1 cellular context compared by ENCODE assay signal in genomic region chr16:12801511-12802042, GRCh38.
TF ChIP-seq lines count a peak whose summit lies in the region.

No MANE protein-coding gene starts in this region.

TF ChIP-seq in HepG2, 621 proteins besides CTCF, POLR2A, EP300 and RAD21 (continued from another document and continues in another):
- TF ChIP-seq ZNF775 (CRISPR knock-in tag; IDR thresholded peaks at IDR 0.05; ENCODE audit: borderline replicate concordance) (peak; percentile 72; the same call in 1 of the 2 replicates), ZNF713 (CRISPR knock-in tag; IDR thresholded peaks at IDR 0.05) (no peak), FOXP4 (CRISPR knock-in tag; IDR thresholded peaks at IDR 0.05) (peak; percentile 47; the same call in 1 of the 2 replicates), PBX2 (CRISPR knock-in tag; IDR thresholded peaks at IDR 0.05) (no peak), HNF1A (IDR thresholded peaks at IDR 0.05; ENCODE audit: low read depth) (no peak), HNF1A (CRISPR knock-in tag; IDR thresholded peaks at IDR 0.05; ENCODE audit: borderline replicate concordance) (no peak), IRF1 (CRISPR knock-in tag; IDR thresholded peaks at IDR 0.05; ENCODE audit: low read depth) (no peak), SYNCRIP (IDR thresholded peaks at IDR 0.05; ENCODE audit: insufficient read depth, low read depth, low read length) (no peak), RFXAP (CRISPR knock-in tag; IDR thresholded peaks at IDR 0.05; ENCODE audit: borderline replicate concordance) (no peak), POLR2AphosphoS5 (IDR thresholded peaks at IDR 0.05; ENCODE audit: low read depth, low read length) (no peak), TERF1 (CRISPR knock-in tag; IDR thresholded peaks at IDR 0.05) (no peak), FOSL1 (CRISPR knock-in tag; IDR thresholded peaks at IDR 0.05; ENCODE audit: borderline replicate concordance) (no peak), ZFP62 (CRISPR knock-in tag; IDR thresholded peaks at IDR 0.05) (no peak), KDM1A (CRISPR knock-in tag; IDR thresholded peaks at IDR 0.05) (no peak), IRX3 (CRISPR knock-in tag; IDR thresholded peaks at IDR 0.05; ENCODE audit: borderline replicate concordance, low read depth) (no peak), STAT6 (CRISPR knock-in tag; IDR thresholded peaks at IDR 0.05; ENCODE audit: borderline replicate concordance) (no peak), DNMT1 (CRISPR knock-in tag; IDR thresholded peaks at IDR 0.05) (no peak), ZNF547 (CRISPR knock-in tag; IDR thresholded peaks at IDR 0.05) (0 out of 2 replicates have a peak, but pooled peaks have one; percentile 37), KAT8 (CRISPR knock-in tag; IDR thresholded peaks at IDR 0.05) (no peak), PATZ1 (CRISPR knock-in tag; IDR thresholded peaks at IDR 0.05) (peak; percentile 79), ZNF841 (CRISPR knock-in tag; IDR thresholded peaks at IDR 0.05; ENCODE audit: borderline replicate concordance) (no peak), KLF15 (CRISPR knock-in tag; IDR thresholded peaks at IDR 0.05; ENCODE audit: borderline replicate concordance) (no peak), TGIF2 (CRISPR knock-in tag; IDR thresholded peaks at IDR 0.05) (0 out of 2 replicates have a peak, but pooled peaks have one; percentile 17), MTA1 (CRISPR knock-in tag; IDR thresholded peaks at IDR 0.05; ENCODE audit: borderline replicate concordance) (no peak), RBM22 (optimal IDR thresholded peaks at IDR 0.05; ENCODE audit: low read length) (no peak), MBD4 (IDR thresholded peaks at IDR 0.05; ENCODE audit: borderline replicate concordance, low read length) (no peak), ZNF446 (CRISPR knock-in tag; IDR thresholded peaks at IDR 0.05) (no peak), LBX2 (CRISPR knock-in tag; IDR thresholded peaks at IDR 0.05; ENCODE audit: borderline replicate concordance) (no peak), ZNF121 (CRISPR knock-in tag; IDR thresholded peaks at IDR 0.05) (no peak), ZFY (CRISPR knock-in tag; IDR thresholded peaks at IDR 0.05) (no peak), ZNF577 (CRISPR knock-in tag; IDR thresholded peaks at IDR 0.05; ENCODE audit: borderline replicate concordance, low read depth) (no peak), ZNF331 (CRISPR knock-in tag; IDR thresholded peaks at IDR 0.05) (0 out of 2 replicates have a peak, but pooled peaks have one; percentile 27), GLI4 (CRISPR knock-in tag; IDR thresholded peaks at IDR 0.05; ENCODE audit: borderline replicate concordance) (no peak), KAT2B (IDR thresholded peaks at IDR 0.05; ENCODE audit: borderline replicate concordance, low read depth, low read length) (no peak), ZNF337 (CRISPR knock-in tag; IDR thresholded peaks at IDR 0.05; ENCODE audit: borderline replicate concordance, low read depth) (no peak), ZSCAN25 (CRISPR knock-in tag; IDR thresholded peaks at IDR 0.05) (0 out of 2 replicates have a peak, but pooled peaks have one; percentile 16), ZNF484 (CRISPR knock-in tag; IDR thresholded peaks at IDR 0.05; ENCODE audit: borderline replicate concordance, low read depth) (no peak), TBX2 (CRISPR knock-in tag; IDR thresholded peaks at IDR 0.05; ENCODE audit: borderline replicate concordance) (no peak), ZBTB20 (CRISPR knock-in tag; IDR thresholded peaks at IDR 0.05; ENCODE audit: borderline replicate concordance, low read depth) (no peak), ZNF550 (CRISPR knock-in tag; IDR thresholded peaks at IDR 0.05; ENCODE audit: borderline replicate concordance) (no peak), GPN1 (CRISPR knock-in tag; IDR thresholded peaks at IDR 0.05; ENCODE audit: borderline replicate concordance) (no peak), MED8 (CRISPR knock-in tag; IDR thresholded peaks at IDR 0.05; ENCODE audit: insufficient replicate concordance) (no peak), RNF2 (conservative IDR thresholded peaks at IDR 0.05; ENCODE audit: low read depth) (no peak), ZNF597 (CRISPR knock-in tag; IDR thresholded peaks at IDR 0.05) (no peak), SOX13 (IDR thresholded peaks at IDR 0.05) (no peak), SOX13 (CRISPR knock-in tag; conservative IDR thresholded peaks at IDR 0.05 in 1 of 2, IDR thresholded peaks at IDR 0.05 in 1 of 2) (peak in 1 of 2 experiments; percentile 15; a peak in 1 of 4 replicates)
